22 cellular contexts compared by ENCODE assay signal in the genomic region with DNA sequence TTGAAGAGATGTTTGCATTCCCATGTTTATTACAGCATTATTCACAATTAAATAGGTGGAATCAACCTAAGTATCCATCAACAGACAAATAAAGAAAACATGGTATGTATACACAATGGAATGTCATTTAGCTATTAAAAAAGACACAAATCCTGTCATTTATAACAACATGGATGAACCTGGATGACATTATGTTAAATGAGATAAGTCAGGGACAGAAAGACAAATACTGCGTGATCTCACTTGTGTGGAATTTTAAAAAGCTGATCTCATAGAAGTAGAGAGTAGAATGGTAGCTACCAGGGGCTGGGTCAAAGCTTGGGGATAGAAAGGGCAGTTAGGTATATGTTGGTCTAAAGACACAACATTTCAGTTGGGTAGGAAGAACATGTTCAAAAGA.
DNase-seq lines count a peak whose midpoint lies in the region; ATAC-seq and TF ChIP-seq lines count a peak whose summit lies in the region.
"Had no signal": no experiment of that assay in that cellular context is flagged by ENCODE, and none has a peak within 500 bp of the region (broad histone marks: within the 10 kb centered on the region; RNA-seq: fewer than 3 reads in every experiment).

No MANE protein-coding gene starts in this region.

- peaks cover 25% of the 10 kb centered on the region for H3K4me1 ChIP-seq in Caco-2
- H3K4me1 ChIP-seq: A549; BE2C; BLaER1 treated with 17β-estradiol and CSF1 and Interleukin-3, amounts not matched to agents 10 nM and 100 nM had no signal

- TF ChIP-seq CTCF in Caco-2 (IDR thresholded peaks at IDR 0.05; ENCODE audit: insufficient read depth in 1 of 2, low read depth in 1 of 2, low read length in 1 of 2, severe bottlenecking in 1 of 2, unreplicated experiment in 1 of 2): no peak

- DNase-seq in Caco-2 (no peak), EL (peak; percentile 16), NCI-H69 (lab: John Stamatoyannopoulos, UW) (peak; percentile 3), NCI-H526 treated with DMSO at 0.1 percent for 48 hours (lab: John Stamatoyannopoulos, UW) (no peak)
- DNase-seq in effector memory CD8-positive, alpha-beta T cell: no peak
- DNase-seq: 8988T; ACHN; AML-193; BE2C; Calu3; CD4-positive, alpha-beta T cell; CD8-positive, alpha-beta memory T cell; DMS153; DMS79 treated with DMSO at 0.1 percent for 48 hours; GM23248; H9; HFFc6 had no signal

- H3K4me3 ChIP-seq in Caco-2 (ENCODE audit: low read depth, low read length): no peak overlapping the region
- H3K4me3 ChIP-seq: A549; BLaER1 treated with 17β-estradiol and CSF1 and Interleukin-3, amounts not matched to agents 10 nM and 100 nM; GM23248 had no signal

- H3K27me3 Mint-ChIP-seq in Caco-2 (ENCODE audit: insufficient read depth, unreplicated experiment): no peaks in the 10 kb centered on the region
- H3K27me3 Mint-ChIP-seq in effector memory CD8-positive, alpha-beta T cell: peaks cover 0 to 14% of the 10 kb centered on the region in 2 donors
- H3K27me3 Mint-ChIP-seq: CD4-positive, alpha-beta T cell had no signal

- H3K9me3 ChIP-seq in Caco-2: peaks cover 15% of the 10 kb centered on the region; the same call in 1 of the 2 replicates
- H3K9me3 ChIP-seq: A549; BE2C; BLaER1 treated with 17β-estradiol and CSF1 and Interleukin-3, amounts not matched to agents 10 nM and 100 nM had no signal

- peaks cover 16% of the 10 kb centered on the region for H3K36me3 Mint-ChIP-seq in Caco-2 (ENCODE audit: insufficient read depth, unreplicated experiment)
- no peaks in the 10 kb centered on the region for H3K36me3 Mint-ChIP-seq in effector memory CD8-positive, alpha-beta T cell (ENCODE audit: insufficient read depth)
- H3K36me3 Mint-ChIP-seq: CD14-positive monocyte; CD8-positive, alpha-beta memory T cell had no signal

- peaks cover 58% of the 10 kb centered on the region for H3K9me3 Mint-ChIP-seq in Caco-2 (ENCODE audit: unreplicated experiment)
- peaks cover 0 to 7% of the 10 kb centered on the region in 2 donors for H3K9me3 Mint-ChIP-seq in effector memory CD8-positive, alpha-beta T cell
- H3K9me3 Mint-ChIP-seq: CD4-positive, alpha-beta T cell; CD8-positive, alpha-beta memory T cell; HFFc6 had no signal

- ATAC-seq in GM18909 (IDR thresholded peaks at IDR 0.05; ENCODE audit: poor library complexity, unreplicated experiment): no peak
- no peak for ATAC-seq in effector memory CD8-positive, alpha-beta T cell (replicated peaks)
- ATAC-seq: A549, HCT116 had no signal

- no TSS peak for BruUV-seq in Caco-2 (replicated peaks; lab: Mats Ljungman, UMichigan)

- CTCF ChIA-PET in Caco-2 (lab: Charles Lee): no interaction called here

- intact Hi-C loops in Caco-2 (cut with micrococcal nuclease; ENCODE audit: unreplicated experiment): no loop called here

- H3K27ac Mint-ChIP-seq in Caco-2 (ENCODE audit: unreplicated experiment): peak overlapping the region; percentile 50
- H3K27ac Mint-ChIP-seq in effector memory CD8-positive, alpha-beta T cell: no peak overlapping the region
- H3K27ac Mint-ChIP-seq: CD14-positive monocyte; CD4-positive, alpha-beta T cell; CD8-positive, alpha-beta memory T cell; H9; HFFc6 had no signal

- H3K27me3 ChIP-seq in Caco-2 (replicated peaks; ENCODE audit: control insufficient read depth, insufficient read depth, low read length): no peaks in the 10 kb centered on the region
- H3K27me3 ChIP-seq: BE2C; BLaER1 treated with 17β-estradiol and CSF1 and Interleukin-3, amounts not matched to agents 10 nM and 100 nM had no signal

- no peak overlapping the region for H3K4me3 Mint-ChIP-seq in Caco-2 (ENCODE audit: unreplicated experiment)
- no peak overlapping the region for H3K4me3 Mint-ChIP-seq in effector memory CD8-positive, alpha-beta T cell
- H3K4me3 Mint-ChIP-seq: CD14-positive monocyte; CD4-positive, alpha-beta T cell; CD8-positive, alpha-beta memory T cell; H9; HFFc6 had no signal

- H3K4me1 Mint-ChIP-seq in Caco-2 (ENCODE audit: low read depth, unreplicated experiment): peaks cover 22% of the 10 kb centered on the region
- no peaks in the 10 kb centered on the region for H3K4me1 Mint-ChIP-seq in effector memory CD8-positive, alpha-beta T cell (ENCODE audit: low read depth in 2 of 2)
- H3K4me1 Mint-ChIP-seq: CD14-positive monocyte; CD8-positive, alpha-beta memory T cell had no signal

- POLR2A ChIA-PET in Caco-2 (lab: Charles Lee): no interaction called here

- 0 out of 2 replicates have a peak, but pooled peaks cover 2% of the 10 kb centered on the region for H3K36me3 ChIP-seq in Caco-2 (ENCODE audit: control insufficient read depth, insufficient read depth, low read length)
- H3K36me3 ChIP-seq: BE2C; BLaER1 treated with 17β-estradiol and CSF1 and Interleukin-3, amounts not matched to agents 10 nM and 100 nM had no signal

Comparison
In these comparisons a context has a peak if more than half of its experiments do, and no peak if none do; other contexts are left out.
1. DNase-seq: peak in EL (single experiment) and NCI-H69 (single experiment); none in Caco-2 (0 of 2), effector memory CD8-positive, alpha-beta T cell (0 of 3) and NCI-H526 treated with DMSO at 0.1 percent for 48 hours (single experiment).